ENCODE assay signal across 8 cellular contexts in the genomic region with DNA sequence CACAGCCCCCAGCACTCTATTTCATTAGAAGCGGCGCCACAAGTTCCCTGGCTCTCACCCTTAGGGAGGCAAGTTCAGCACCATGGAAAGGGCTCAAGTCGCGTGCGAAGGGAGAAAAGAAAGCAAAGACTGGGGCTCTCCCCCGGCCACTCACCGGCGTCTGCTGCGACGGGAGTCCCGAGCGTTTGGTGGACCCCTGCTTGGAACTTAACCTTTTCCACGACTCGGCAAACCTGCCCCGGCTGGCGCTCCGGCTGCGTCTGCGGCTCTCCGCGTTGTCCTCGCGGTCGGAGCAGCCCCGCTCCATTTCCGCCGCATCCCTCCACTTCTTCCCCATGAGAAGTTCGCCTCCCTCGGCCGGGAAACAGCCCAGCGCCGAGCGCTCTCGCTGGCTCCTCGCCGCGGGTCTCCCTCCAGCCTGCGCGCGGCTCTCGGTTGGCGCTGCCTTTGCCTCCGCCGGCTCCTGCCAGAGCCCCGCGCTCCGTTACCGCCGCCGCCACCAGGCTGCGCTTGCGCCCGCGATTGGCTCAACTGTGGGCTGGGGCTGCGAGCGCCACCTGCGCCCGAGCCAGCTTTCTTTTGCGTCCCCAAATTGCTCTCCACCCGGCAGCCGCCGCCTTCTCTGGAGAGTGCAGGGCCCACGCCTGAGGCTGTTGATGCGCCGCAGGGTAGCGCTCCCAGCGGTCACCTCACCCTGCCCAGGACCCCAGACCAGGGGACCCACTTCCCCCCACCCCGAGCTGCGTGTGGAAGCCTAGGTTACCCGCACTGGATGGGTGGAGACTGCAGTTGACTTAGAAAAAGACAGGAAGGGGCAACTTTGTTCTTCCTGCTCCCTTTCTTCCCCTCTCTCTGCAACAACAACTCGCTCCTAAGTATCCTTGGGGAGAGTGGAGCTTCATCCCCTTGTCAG.
DNase-seq lines count a peak whose midpoint lies in the region; ATAC-seq and TF ChIP-seq lines count a peak whose summit lies in the region.

No MANE protein-coding gene starts in this region.

- H4K20me1 ChIP-seq in GM23338 (replicated peaks; ENCODE audit: insufficient read depth): no peaks in the 10 kb centered on the region

- peak overlapping the region; percentile 94 for H2AFZ ChIP-seq in GM23338

- H3K4me1 ChIP-seq in GM23338 (ENCODE audit: insufficient read depth) (peaks cover 44% of the 10 kb centered on the region), mucosa of rectum (ENCODE audit: control insufficient read depth in 2 of 2, insufficient read depth in 2 of 2, low read length in 2 of 2) (no peaks in the 10 kb centered on the region), thoracic aorta (ENCODE audit: control insufficient read depth in 1 of 2, low read depth in 2 of 2) (peaks cover 4 to 5% of the 10 kb centered on the region in 2 donors)

- H3K27me3 Mint-ChIP-seq in GM23338 (ENCODE audit: insufficient read depth, low read depth, poor library complexity): peaks cover 6% of the 10 kb centered on the region
- H3K27me3 Mint-ChIP-seq in activated CD4-positive, alpha-beta T cell treated with anti-CD3 and anti-CD28 coated beads, Interleukin-2, amount 10 ng/mL, durations not matched to agents 7 days and 5 days: peaks cover 32% of the 10 kb centered on the region

- peak overlapping the region; percentile 81; the same call in 1 of the 2 replicates for H3K27ac Mint-ChIP-seq in GM23338
- no peak overlapping the region for H3K27ac Mint-ChIP-seq in activated CD4-positive, alpha-beta T cell treated with anti-CD3 and anti-CD28 coated beads, Interleukin-2, amount 10 ng/mL, durations not matched to agents 7 days and 5 days

- peak overlapping the region; percentile 66 for H3K4me3 ChIP-seq in GM23338
- peak overlapping the region; percentile 56 to 62 for H3K4me3 ChIP-seq in mucosa of rectum (ENCODE audit: low read length in 2 of 2)
- peak overlapping the region; percentile 58 for H3K4me3 ChIP-seq in thoracic aorta

- no peaks in the 10 kb centered on the region for H3K9me2 ChIP-seq in GM23338 (ENCODE audit: insufficient read depth)

- H3K4me2 ChIP-seq in GM23338: peak overlapping the region; percentile 86

- H3K36me3 Mint-ChIP-seq in GM23338 (ENCODE audit: low read depth): peaks cover 3% of the 10 kb centered on the region; the same call in 2 of the 3 replicates
- no peaks in the 10 kb centered on the region for H3K36me3 Mint-ChIP-seq in activated CD4-positive, alpha-beta T cell treated with anti-CD3 and anti-CD28 coated beads, Interleukin-2, amount 10 ng/mL, durations not matched to agents 7 days and 5 days (ENCODE audit: low read depth)

- no peak overlapping the region for H3K9ac ChIP-seq in mucosa of rectum (ENCODE audit: low read depth in 1 of 2, low read length in 2 of 2)

- CTCF ChIA-PET in activated CD4-positive, alpha-beta T cell treated with anti-CD3 and anti-CD28 coated beads, Interleukin-2, amount 10 ng/mL, durations not matched to agents 7 days and 5 days (lab: Charles Lee): no interaction called here

- H3K9me3 Mint-ChIP-seq in GM23338: peaks cover 8% of the 10 kb centered on the region
- no peaks in the 10 kb centered on the region for H3K9me3 Mint-ChIP-seq in activated CD4-positive, alpha-beta T cell treated with anti-CD3 and anti-CD28 coated beads, Interleukin-2, amount 10 ng/mL, durations not matched to agents 7 days and 5 days

- H3K79me2 ChIP-seq in GM23338 (replicated peaks; ENCODE audit: insufficient read depth): 0 out of 2 replicates have a peak, but pooled peaks cover 3% of the 10 kb centered on the region

- peak overlapping the region; percentile 86 for H3K4me3 Mint-ChIP-seq in GM23338
- H3K4me3 Mint-ChIP-seq in activated CD4-positive, alpha-beta T cell treated with anti-CD3 and anti-CD28 coated beads, Interleukin-2, amount 10 ng/mL, durations not matched to agents 7 days and 5 days: peak overlapping the region; percentile 38

- H3K27me3 ChIP-seq in GM23338 (ENCODE audit: insufficient read depth) (no peaks in the 10 kb centered on the region), mucosa of rectum (ENCODE audit: control insufficient read depth in 2 of 2, insufficient read depth in 2 of 2, low read length in 2 of 2) (peaks cover 13 to 22% of the 10 kb centered on the region in 2 donors), thoracic aorta (replicated peaks; ENCODE audit: insufficient read depth) (peaks cover 11% of the 10 kb centered on the region)

- peaks cover 4% of the 10 kb centered on the region; the same call in 1 of the 2 replicates for H3F3A ChIP-seq in GM23338 (replicated peaks; ENCODE audit: low read depth)

- H3K36me3 ChIP-seq in GM23338 (ENCODE audit: insufficient read depth) (peaks cover 8% of the 10 kb centered on the region; the same call in 1 of the 2 replicates), mucosa of rectum (ENCODE audit: control insufficient read depth in 2 of 2, insufficient read depth in 2 of 2, low read length in 2 of 2) (no peaks in the 10 kb centered on the region), thoracic aorta (no peaks in the 10 kb centered on the region)

- DNase-seq in NOMO-1 treated with dmso at 0.1 percent for 144 hours (lab: John Stamatoyannopoulos, UW; ENCODE audit: unreplicated experiment) (peak; percentile 0), NOMO-1 treated with DMSO at 0.1 percent for 48 hours (lab: John Stamatoyannopoulos, UW; ENCODE audit: unreplicated experiment) (no peak), GM23338 (ENCODE audit: low spot score) (peak; percentile 97), thoracic aorta (ENCODE audit: low spot score) (no peak)
- peak; percentile 52 for DNase-seq in activated CD4-positive, alpha-beta T cell treated with anti-CD3 and anti-CD28 coated beads, Interleukin-2, amount 10 ng/mL, durations not matched to agents 7 days and 5 days

- peak; percentile 88 for ATAC-seq in GM23338
- peak; percentile 47 for ATAC-seq in esophagus mucosa
- no peak for ATAC-seq in thoracic aorta (ENCODE audit: insufficient number of reproducible peaks, low FRiP score, low read depth)

- TF ChIP-seq CTCF in GM23338 (conservative IDR thresholded peaks at IDR 0.05; ENCODE audit: low read depth in 2 of 2) (peak; percentile 39 to 61), LNCAP (IDR thresholded peaks at IDR 0.05) (peak; percentile 47), thoracic aorta (IDR thresholded peaks at IDR 0.05) (no peak)

- POLR2A ChIA-PET in activated CD4-positive, alpha-beta T cell treated with anti-CD3 and anti-CD28 coated beads, Interleukin-2, amount 10 ng/mL, durations not matched to agents 7 days and 5 days (lab: Charles Lee): no interaction called here

- peaks cover 35% of the 10 kb centered on the region for H3K4me1 Mint-ChIP-seq in GM23338
- peaks cover 3% of the 10 kb centered on the region for H3K4me1 Mint-ChIP-seq in activated CD4-positive, alpha-beta T cell treated with anti-CD3 and anti-CD28 coated beads, Interleukin-2, amount 10 ng/mL, durations not matched to agents 7 days and 5 days

- H3K9me3 ChIP-seq in mucosa of rectum (ENCODE audit: control insufficient read depth in 2 of 2, low read length in 2 of 2): no peaks in the 10 kb centered on the region
- H3K9me3 ChIP-seq in thoracic aorta: peaks cover 3% of the 10 kb centered on the region

- H3K27ac ChIP-seq in GM23338 (ENCODE audit: low read depth) (peak overlapping the region; percentile 88), mucosa of rectum (ENCODE audit: low read depth in 2 of 2, low read length in 2 of 2) (no peak overlapping the region), thoracic aorta (no peak overlapping the region)

TF ChIP-seq in GM23338, 12 proteins besides CTCF, POLR2A, EP300 and RAD21 (continues in another document):
- no peak for TF ChIP-seq ZNF331 (CRISPR knock-in tag; IDR thresholded peaks at IDR 0.05; ENCODE audit: low read depth)
- TF ChIP-seq JUNB (IDR thresholded peaks at IDR 0.05; ENCODE audit: unreplicated experiment): no peak
- TF ChIP-seq EZH2 (IDR thresholded peaks at IDR 0.05; ENCODE audit: low read depth, unreplicated experiment): no peak
- TF ChIP-seq EZH2phosphoT487 (IDR thresholded peaks at IDR 0.05; ENCODE audit: unreplicated experiment): no peak
- TF ChIP-seq CREB1 (CRISPR knock-in tag; IDR thresholded peaks at IDR 0.05; ENCODE audit: low read depth): peak; percentile 22; the same call in 1 of the 2 replicates
- TF ChIP-seq, protein P1, sequence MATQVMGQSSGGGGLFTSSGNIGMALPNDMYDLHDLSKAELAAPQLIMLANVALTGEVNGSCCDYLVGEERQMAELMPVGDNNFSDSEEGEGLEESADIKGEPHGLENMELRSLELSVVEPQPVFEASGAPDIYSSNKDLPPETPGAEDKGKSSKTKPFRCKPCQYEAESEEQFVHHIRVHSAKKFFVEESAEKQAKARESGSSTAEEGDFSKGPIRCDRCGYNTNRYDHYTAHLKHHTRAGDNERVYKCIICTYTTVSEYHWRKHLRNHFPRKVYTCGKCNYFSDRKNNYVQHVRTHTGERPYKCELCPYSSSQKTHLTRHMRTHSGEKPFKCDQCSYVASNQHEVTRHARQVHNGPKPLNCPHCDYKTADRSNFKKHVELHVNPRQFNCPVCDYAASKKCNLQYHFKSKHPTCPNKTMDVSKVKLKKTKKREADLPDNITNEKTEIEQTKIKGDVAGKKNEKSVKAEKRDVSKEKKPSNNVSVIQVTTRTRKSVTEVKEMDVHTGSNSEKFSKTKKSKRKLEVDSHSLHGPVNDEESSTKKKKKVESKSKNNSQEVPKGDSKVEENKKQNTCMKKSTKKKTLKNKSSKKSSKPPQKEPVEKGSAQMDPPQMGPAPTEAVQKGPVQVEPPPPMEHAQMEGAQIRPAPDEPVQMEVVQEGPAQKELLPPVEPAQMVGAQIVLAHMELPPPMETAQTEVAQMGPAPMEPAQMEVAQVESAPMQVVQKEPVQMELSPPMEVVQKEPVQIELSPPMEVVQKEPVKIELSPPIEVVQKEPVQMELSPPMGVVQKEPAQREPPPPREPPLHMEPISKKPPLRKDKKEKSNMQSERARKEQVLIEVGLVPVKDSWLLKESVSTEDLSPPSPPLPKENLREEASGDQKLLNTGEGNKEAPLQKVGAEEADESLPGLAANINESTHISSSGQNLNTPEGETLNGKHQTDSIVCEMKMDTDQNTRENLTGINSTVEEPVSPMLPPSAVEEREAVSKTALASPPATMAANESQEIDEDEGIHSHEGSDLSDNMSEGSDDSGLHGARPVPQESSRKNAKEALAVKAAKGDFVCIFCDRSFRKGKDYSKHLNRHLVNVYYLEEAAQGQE (IDR thresholded peaks at IDR 0.05; ENCODE audit: unreplicated experiment): peak; percentile 86
- TF ChIP-seq STAT1 (IDR thresholded peaks at IDR 0.05; ENCODE audit: unreplicated experiment): no peak
- TF ChIP-seq NANOG (IDR thresholded peaks at IDR 0.05; ENCODE audit: borderline replicate concordance): no peak
- 0 out of 2 replicates have a peak, but pooled peaks have one; percentile 6 for TF ChIP-seq POLR2AphosphoS5 (IDR thresholded peaks at IDR 0.05; ENCODE audit: low read depth)

Comparison
In these comparisons a context has a peak if more than half of its experiments do, and no peak if none do; other contexts are left out.
1. DNase-seq: peak in NOMO-1 treated with dmso at 0.1 percent for 144 hours (single experiment), GM23338 (single experiment) and activated CD4-positive, alpha-beta T cell treated with anti-CD3 and anti-CD28 coated beads, Interleukin-2, amount 10 ng/mL, durations not matched to agents 7 days and 5 days (single experiment); none in NOMO-1 treated with DMSO at 0.1 percent for 48 hours (single experiment) and thoracic aorta (single experiment).
2. Peak in every context shown above with its lines, with median percentiles within 50 percentile points of each other: H3K4me3 ChIP-seq.